In genomic region chr11:4700436-4700820, GRCh38 we compare ENCODE assay signal across 36 cellular contexts. TPM values are rescaled to one million over a fixed set of nuclear protein-coding genes. Genes with fewer than 3 reads are reported as not detected.
"Had no signal": no experiment of that assay in that cellular context is flagged by ENCODE, and none has a peak within 500 bp of the region (broad histone marks: within the 10 kb centered on the region; RNA-seq: fewer than 3 reads in every experiment).

No MANE protein-coding gene starts in this region.

- H3K4me3 Mint-ChIP-seq: activated CD4-positive, alpha-beta memory T cell treated with anti-CD3 and anti-CD28 coated beads, Interleukin-2, amount 10 ng/mL, durations not matched to agents 7 days and 5 days; activated CD4-positive, alpha-beta T cell treated with anti-CD3 and anti-CD28 coated beads for 36 hours; activated CD4-positive, alpha-beta T cell treated with anti-CD3 and anti-CD28 coated beads, Interleukin-2, amount 10 ng/mL, durations not matched to agents 7 days and 5 days; activated CD8-positive, alpha-beta memory T cell treated with anti-CD3 and anti-CD28 coated beads, Interleukin-2, amount 10 ng/mL, durations not matched to agents 7 days and 5 days; activated CD8-positive, alpha-beta T cell treated with anti-CD3 and anti-CD28 coated beads, Interleukin-2, amount 10 ng/mL, durations not matched to agents 7 days and 5 days; activated naive CD4-positive, alpha-beta T cell treated with anti-CD3 and anti-CD28 coated beads, Interleukin-2, amount 10 ng/mL, durations not matched to agents 7 days and 5 days; activated naive CD4-positive, alpha-beta T cell treated with anti-CD3 and anti-CD28 coated beads, Interleukin-2, amount 50 U/mL, for 24 hours; activated naive CD8-positive, alpha-beta T cell; activated T-cell treated with anti-CD3 and anti-CD28 coated beads, Interleukin-2, amount 50 U/mL, for 24 hours; brain; T-cell; T-helper 2 cell treated with Interferon-gamma antibody and Interleukin-4, amounts not matched to agents 5 μg/mL and 100 μg/mL, for 36 hours; WTC11 had no signal

- ATAC-seq: activated CD4-positive, CD25-positive, alpha-beta regulatory T cell treated with anti-CD3 and anti-CD28 coated beads, Interleukin-2, amount 50 U/mL, for 24 hours; activated CD8-positive, alpha-beta T cell treated with anti-CD3 and anti-CD28 coated beads, Interleukin-2, amount 10 ng/mL, durations not matched to agents 7 days and 5 days; T-cell; WTC11 had no signal

- H3K36me3 ChIP-seq: adrenal gland, cardiac muscle cell, WERI-Rb-1 had no signal

- H3K4me1 Mint-ChIP-seq: activated CD4-positive, alpha-beta T cell treated with anti-CD3 and anti-CD28 coated beads for 36 hours; activated naive CD4-positive, alpha-beta T cell treated with anti-CD3 and anti-CD28 coated beads, Interleukin-2, amount 10 ng/mL, durations not matched to agents 7 days and 5 days; activated naive CD4-positive, alpha-beta T cell treated with anti-CD3 and anti-CD28 coated beads, Interleukin-2, amount 50 U/mL, for 24 hours; T-cell had no signal

- H3K27ac ChIP-seq: adrenal gland, cardiac muscle cell, WERI-Rb-1 had no signal

- H3K36me3 Mint-ChIP-seq: activated CD8-positive, alpha-beta memory T cell treated with anti-CD3 and anti-CD28 coated beads, Interleukin-2, amount 10 ng/mL, durations not matched to agents 7 days and 5 days; activated naive CD4-positive, alpha-beta T cell treated with anti-CD3 and anti-CD28 coated beads, Interleukin-2, amount 10 ng/mL, durations not matched to agents 7 days and 5 days; activated naive CD4-positive, alpha-beta T cell treated with anti-CD3 and anti-CD28 coated beads, Interleukin-2, amount 50 U/mL, for 24 hours; activated naive CD8-positive, alpha-beta T cell; brain; T-cell; WTC11 had no signal

- H3K9me3 Mint-ChIP-seq: activated CD4-positive, alpha-beta memory T cell treated with anti-CD3 and anti-CD28 coated beads, Interleukin-2, amount 10 ng/mL, durations not matched to agents 7 days and 5 days; activated CD4-positive, alpha-beta T cell treated with anti-CD3 and anti-CD28 coated beads, Interleukin-2, amount 10 ng/mL, durations not matched to agents 7 days and 5 days; activated naive CD4-positive, alpha-beta T cell treated with anti-CD3 and anti-CD28 coated beads, Interleukin-2, amount 10 ng/mL, durations not matched to agents 7 days and 5 days; activated naive CD4-positive, alpha-beta T cell treated with anti-CD3 and anti-CD28 coated beads, Interleukin-2, amount 50 U/mL, for 24 hours; activated T-cell treated with anti-CD3 and anti-CD28 coated beads, Interleukin-2, amount 50 U/mL, for 24 hours; activated T-helper 2 cell treated with anti-CD3 and anti-CD28 coated beads, Interferon-gamma antibody, Interleukin-2, Interleukin-4, amounts not matched to agents 10 μg/mL and 5 μg/mL and 100 μg/mL, durations not matched to agents 14 hours and 24 hours and 36 hours; brain; T-cell; T-helper 2 cell treated with Interferon-gamma antibody and Interleukin-4, amounts not matched to agents 5 μg/mL and 100 μg/mL, for 36 hours; WTC11 had no signal

- H3K27me3 Mint-ChIP-seq: activated naive CD4-positive, alpha-beta T cell treated with anti-CD3 and anti-CD28 coated beads, Interleukin-2, amount 10 ng/mL, durations not matched to agents 7 days and 5 days; activated naive CD4-positive, alpha-beta T cell treated with anti-CD3 and anti-CD28 coated beads, Interleukin-2, amount 50 U/mL, for 24 hours; brain had no signal

- H3K4me1 ChIP-seq: adrenal gland had no signal

- H3K27me3 ChIP-seq: adrenal gland, cardiac muscle cell had no signal

- H3K9me3 ChIP-seq: adrenal gland had no signal

- H3K4me3 ChIP-seq: adrenal gland, cardiac muscle cell had no signal

- H3K27ac Mint-ChIP-seq: activated CD4-positive, alpha-beta memory T cell treated with anti-CD3 and anti-CD28 coated beads, Interleukin-2, amount 10 ng/mL, durations not matched to agents 7 days and 5 days; activated CD4-positive, alpha-beta T cell treated with anti-CD3 and anti-CD28 coated beads for 36 hours; activated CD4-positive, alpha-beta T cell treated with anti-CD3 and anti-CD28 coated beads, Interleukin-2, amount 10 ng/mL, durations not matched to agents 7 days and 5 days; activated CD8-positive, alpha-beta memory T cell treated with anti-CD3 and anti-CD28 coated beads, Interleukin-2, amount 10 ng/mL, durations not matched to agents 7 days and 5 days; activated CD8-positive, alpha-beta T cell treated with anti-CD3 and anti-CD28 coated beads, Interleukin-2, amount 10 ng/mL, durations not matched to agents 7 days and 5 days; activated naive CD4-positive, alpha-beta T cell treated with anti-CD3 and anti-CD28 coated beads, Interleukin-2, amount 10 ng/mL, durations not matched to agents 7 days and 5 days; activated naive CD4-positive, alpha-beta T cell treated with anti-CD3 and anti-CD28 coated beads, Interleukin-2, amount 50 U/mL, for 24 hours; activated naive CD8-positive, alpha-beta T cell; activated T-cell treated with anti-CD3 and anti-CD28 coated beads, Interleukin-2, amount 50 U/mL, for 24 hours; activated T-helper 2 cell treated with anti-CD3 and anti-CD28 coated beads, Interferon-gamma antibody, Interleukin-2, Interleukin-4, amounts not matched to agents 10 μg/mL and 5 μg/mL and 100 μg/mL, durations not matched to agents 14 hours and 24 hours and 36 hours; brain; T-cell; T-helper 2 cell treated with Interferon-gamma antibody and Interleukin-4, amounts not matched to agents 5 μg/mL and 100 μg/mL, for 36 hours; WTC11 had no signal

- DNase-seq: activated CD4-positive, alpha-beta memory T cell treated with anti-CD3 and anti-CD28 coated beads, Interleukin-2, amount 10 ng/mL, durations not matched to agents 7 days and 5 days; activated CD4-positive, alpha-beta T cell treated with anti-CD3 and anti-CD28 coated beads for 1 hour; activated CD4-positive, alpha-beta T cell treated with anti-CD3 and anti-CD28 coated beads for 36 hours; activated CD4-positive, alpha-beta T cell treated with anti-CD3 and anti-CD28 coated beads for 48 hours; activated CD4-positive, alpha-beta T cell treated with anti-CD3 and anti-CD28 coated beads, Interleukin-2, amount 10 ng/mL, durations not matched to agents 7 days and 5 days; activated CD4-positive, alpha-beta T cell treated with anti-CD3 and anti-CD28 coated beads, Interleukin-2, amount 50 U/mL, for 48 hours; activated CD4-positive, CD25-positive, alpha-beta regulatory T cell; activated CD8-positive, alpha-beta memory T cell treated with anti-CD3 and anti-CD28 coated beads for 24 hours; activated CD8-positive, alpha-beta memory T cell treated with anti-CD3 and anti-CD28 coated beads, Interleukin-2, amount 10 ng/mL, durations not matched to agents 7 days and 5 days; activated CD8-positive, alpha-beta memory T cell treated with anti-CD3 and anti-CD28 coated beads, Interleukin-2, amount 50 U/mL, for 48 hours; activated CD8-positive, alpha-beta T cell treated with anti-CD3 and anti-CD28 coated beads, Interleukin-2, amount 10 ng/mL, durations not matched to agents 7 days and 5 days; activated effector memory CD4-positive, alpha-beta T cell treated with Interleukin-2 at 50 U/mL for 16 hours; activated gamma-delta T cell; activated naive CD4-positive, alpha-beta T cell treated with anti-CD3 and anti-CD28 coated beads, Interleukin-2, amount 10 ng/mL, durations not matched to agents 7 days and 5 days; activated naive CD4-positive, alpha-beta T cell treated with Interleukin-2 at 50 U/mL for 16 hours; activated T-cell treated with anti-CD3 and anti-CD28 coated beads, Interleukin-2, amount 50 U/mL, for 24 hours; activated T-cell treated with anti-CD3 and anti-CD28 coated beads, Interleukin-2, amount 50 U/mL, for 48 hours; adrenal gland; amniotic stem cell; aorta; caudate nucleus; T-cell; T-helper 9 cell; WERI-Rb-1 had no signal

RNA-seq across cellular contexts. Expression of gene OR51E2, which starts 2.8 kb away (rescaled TPM):
- total RNA-seq: activated CD4-positive, alpha-beta memory T cell treated with anti-CD3 and anti-CD28 coated beads, Interleukin-2, amount 10 ng/mL, durations not matched to agents 7 days and 5 days; activated CD4-positive, alpha-beta T cell treated with anti-CD3 and anti-CD28 coated beads for 36 hours; activated CD4-positive, alpha-beta T cell treated with anti-CD3 and anti-CD28 coated beads, Interleukin-2, amount 10 ng/mL, durations not matched to agents 7 days and 5 days; activated CD8-positive, alpha-beta memory T cell treated with anti-CD3 and anti-CD28 coated beads, Interleukin-2, amount 10 ng/mL, durations not matched to agents 7 days and 5 days; activated CD8-positive, alpha-beta T cell treated with anti-CD3 and anti-CD28 coated beads, Interleukin-2, amount 10 ng/mL, durations not matched to agents 7 days and 5 days; activated T-helper 2 cell treated with anti-CD3 and anti-CD28 coated beads, Interferon-gamma antibody, Interleukin-2, Interleukin-4, amounts not matched to agents 10 μg/mL and 5 μg/mL and 100 μg/mL, durations not matched to agents 14 hours and 24 hours and 36 hours; adrenal gland; bronchial epithelial cell; cardiac muscle cell; T-cell; T-helper 1 cell treated with Interleukin-12 subunit alpha and Interleukin-12 subunit beta and Interleukin-4 antibody, amounts not matched to agents 30 ng/mL and 1 ng/mL, for 36 hours; WTC11 had no signal

RNA-seq across cellular contexts. Expression of gene MMP26, which starts 4.2 kb away (rescaled TPM):
- total RNA-seq: activated CD4-positive, alpha-beta memory T cell treated with anti-CD3 and anti-CD28 coated beads, Interleukin-2, amount 10 ng/mL, durations not matched to agents 7 days and 5 days; activated CD4-positive, alpha-beta T cell treated with anti-CD3 and anti-CD28 coated beads for 36 hours; activated CD4-positive, alpha-beta T cell treated with anti-CD3 and anti-CD28 coated beads, Interleukin-2, amount 10 ng/mL, durations not matched to agents 7 days and 5 days; activated CD8-positive, alpha-beta memory T cell treated with anti-CD3 and anti-CD28 coated beads, Interleukin-2, amount 10 ng/mL, durations not matched to agents 7 days and 5 days; activated CD8-positive, alpha-beta T cell treated with anti-CD3 and anti-CD28 coated beads, Interleukin-2, amount 10 ng/mL, durations not matched to agents 7 days and 5 days; activated T-helper 2 cell treated with anti-CD3 and anti-CD28 coated beads, Interferon-gamma antibody, Interleukin-2, Interleukin-4, amounts not matched to agents 10 μg/mL and 5 μg/mL and 100 μg/mL, durations not matched to agents 14 hours and 24 hours and 36 hours; adrenal gland; aorta; astrocyte; bronchial epithelial cell; cardiac muscle cell; cerebellum; T-cell; T-helper 1 cell treated with Interleukin-12 subunit alpha and Interleukin-12 subunit beta and Interleukin-4 antibody, amounts not matched to agents 30 ng/mL and 1 ng/mL, for 36 hours; WTC11 had no signal

RNA-seq across cellular contexts. Expression of gene OR51E1, which starts 56.6 kb away (rescaled TPM):
- total RNA-seq: activated CD4-positive, alpha-beta memory T cell treated with anti-CD3 and anti-CD28 coated beads, Interleukin-2, amount 10 ng/mL, durations not matched to agents 7 days and 5 days; activated CD4-positive, alpha-beta T cell treated with anti-CD3 and anti-CD28 coated beads for 36 hours; activated CD4-positive, alpha-beta T cell treated with anti-CD3 and anti-CD28 coated beads, Interleukin-2, amount 10 ng/mL, durations not matched to agents 7 days and 5 days; activated CD8-positive, alpha-beta memory T cell treated with anti-CD3 and anti-CD28 coated beads, Interleukin-2, amount 10 ng/mL, durations not matched to agents 7 days and 5 days; activated CD8-positive, alpha-beta T cell treated with anti-CD3 and anti-CD28 coated beads, Interleukin-2, amount 10 ng/mL, durations not matched to agents 7 days and 5 days; activated T-helper 2 cell treated with anti-CD3 and anti-CD28 coated beads, Interferon-gamma antibody, Interleukin-2, Interleukin-4, amounts not matched to agents 10 μg/mL and 5 μg/mL and 100 μg/mL, durations not matched to agents 14 hours and 24 hours and 36 hours; adrenal gland; astrocyte; bronchial epithelial cell; cardiac muscle cell; T-cell; T-helper 1 cell treated with Interleukin-12 subunit alpha and Interleukin-12 subunit beta and Interleukin-4 antibody, amounts not matched to agents 30 ng/mL and 1 ng/mL, for 36 hours; WTC11 had no signal
